In genomic region chr1:145996433-145997155, GRCh38 we compare ENCODE assay signal across 1 cellular context.
A peak's percentile ranks its signal among the peaks of the same experiment; 100 is the strongest.
TF ChIP-seq lines count a peak whose summit lies in the region.

A gene with protein sequence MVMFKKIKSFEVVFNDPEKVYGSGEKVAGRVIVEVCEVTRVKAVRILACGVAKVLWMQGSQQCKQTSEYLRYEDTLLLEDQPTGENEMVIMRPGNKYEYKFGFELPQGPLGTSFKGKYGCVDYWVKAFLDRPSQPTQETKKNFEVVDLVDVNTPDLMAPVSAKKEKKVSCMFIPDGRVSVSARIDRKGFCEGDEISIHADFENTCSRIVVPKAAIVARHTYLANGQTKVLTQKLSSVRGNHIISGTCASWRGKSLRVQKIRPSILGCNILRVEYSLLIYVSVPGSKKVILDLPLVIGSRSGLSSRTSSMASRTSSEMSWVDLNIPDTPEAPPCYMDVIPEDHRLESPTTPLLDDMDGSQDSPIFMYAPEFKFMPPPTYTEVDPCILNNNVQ (minus strand): TSS chr1:145996579. CDS start chr1:145996266, 313 bp downstream.

TF ChIP-seq in WTC11, 78 proteins besides CTCF, POLR2A, EP300 and RAD21 (continued from another document and continues in another):
- TF ChIP-seq ZBTB21 (CRISPR knock-in tag; IDR thresholded peaks at IDR 0.05; ENCODE audit: borderline replicate concordance) (no peak; the same call in 1 of the 2 replicates), ZNF416 (CRISPR knock-in tag; IDR thresholded peaks at IDR 0.05) (no peak), TEAD1 (CRISPR knock-in tag; IDR thresholded peaks at IDR 0.05) (peak; percentile 92), NR1H2 (CRISPR knock-in tag; IDR thresholded peaks at IDR 0.05) (no peak), GABPB1 (CRISPR knock-in tag; IDR thresholded peaks at IDR 0.05) (peak; percentile 65; the same call in 1 of the 2 replicates), E2F4 (CRISPR knock-in tag; IDR thresholded peaks at IDR 0.05; ENCODE audit: borderline replicate concordance, low read depth) (no peak), IRF1 (CRISPR knock-in tag; IDR thresholded peaks at IDR 0.05) (peak; percentile 23; the same call in 1 of the 2 replicates), FOXP1 (CRISPR knock-in tag; IDR thresholded peaks at IDR 0.05; ENCODE audit: borderline replicate concordance) (peak; percentile 2; the same call in 1 of the 2 replicates), NFE2L1 (CRISPR knock-in tag; IDR thresholded peaks at IDR 0.05) (peak; percentile 32; the same call in 1 of the 2 replicates), TP53 (CRISPR knock-in tag; IDR thresholded peaks at IDR 0.05) (no peak), TEAD4 (CRISPR knock-in tag; IDR thresholded peaks at IDR 0.05) (no peak), CBFB (CRISPR knock-in tag; IDR thresholded peaks at IDR 0.05; ENCODE audit: low read depth) (no peak), STAT6 (CRISPR knock-in tag; conservative IDR thresholded peaks at IDR 0.05; ENCODE audit: low read depth) (no peak), MAX (CRISPR knock-in tag; IDR thresholded peaks at IDR 0.05) (peak; percentile 78), SP1 (CRISPR knock-in tag; conservative IDR thresholded peaks at IDR 0.05) (peak; percentile 67), ZSCAN18 (CRISPR knock-in tag; IDR thresholded peaks at IDR 0.05) (no peak), SMAD3 (CRISPR knock-in tag; IDR thresholded peaks at IDR 0.05; ENCODE audit: borderline replicate concordance) (peak; percentile 87; the same call in 1 of the 2 replicates), FOXJ3 (CRISPR knock-in tag; IDR thresholded peaks at IDR 0.05; ENCODE audit: borderline replicate concordance) (no peak), MLX (CRISPR knock-in tag; IDR thresholded peaks at IDR 0.05) (peak; percentile 100), ARID4B (CRISPR knock-in tag; IDR thresholded peaks at IDR 0.05; ENCODE audit: borderline replicate concordance) (peak; percentile 79; the same call in 1 of the 2 replicates), ZNF232 (CRISPR knock-in tag; IDR thresholded peaks at IDR 0.05) (peak; percentile 92), NFYB (CRISPR knock-in tag; conservative IDR thresholded peaks at IDR 0.05; ENCODE audit: low read depth) (peak; percentile 99)
- TF ChIP-seq, protein P1, sequence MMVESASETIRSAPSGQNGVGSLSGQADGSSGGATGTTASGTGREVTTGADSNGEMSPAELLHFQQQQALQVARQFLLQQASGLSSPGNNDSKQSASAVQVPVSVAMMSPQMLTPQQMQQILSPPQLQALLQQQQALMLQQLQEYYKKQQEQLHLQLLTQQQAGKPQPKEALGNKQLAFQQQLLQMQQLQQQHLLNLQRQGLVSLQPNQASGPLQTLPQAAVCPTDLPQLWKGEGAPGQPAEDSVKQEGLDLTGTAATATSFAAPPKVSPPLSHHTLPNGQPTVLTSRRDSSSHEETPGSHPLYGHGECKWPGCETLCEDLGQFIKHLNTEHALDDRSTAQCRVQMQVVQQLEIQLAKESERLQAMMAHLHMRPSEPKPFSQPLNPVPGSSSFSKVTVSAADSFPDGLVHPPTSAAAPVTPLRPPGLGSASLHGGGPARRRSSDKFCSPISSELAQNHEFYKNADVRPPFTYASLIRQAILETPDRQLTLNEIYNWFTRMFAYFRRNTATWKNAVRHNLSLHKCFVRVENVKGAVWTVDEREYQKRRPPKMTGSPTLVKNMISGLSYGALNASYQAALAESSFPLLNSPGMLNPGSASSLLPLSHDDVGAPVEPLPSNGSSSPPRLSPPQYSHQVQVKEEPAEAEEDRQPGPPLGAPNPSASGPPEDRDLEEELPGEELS (CRISPR knock-in tag; IDR thresholded peaks at IDR 0.05) = peak; percentile 73
- TF ChIP-seq, protein P2, sequence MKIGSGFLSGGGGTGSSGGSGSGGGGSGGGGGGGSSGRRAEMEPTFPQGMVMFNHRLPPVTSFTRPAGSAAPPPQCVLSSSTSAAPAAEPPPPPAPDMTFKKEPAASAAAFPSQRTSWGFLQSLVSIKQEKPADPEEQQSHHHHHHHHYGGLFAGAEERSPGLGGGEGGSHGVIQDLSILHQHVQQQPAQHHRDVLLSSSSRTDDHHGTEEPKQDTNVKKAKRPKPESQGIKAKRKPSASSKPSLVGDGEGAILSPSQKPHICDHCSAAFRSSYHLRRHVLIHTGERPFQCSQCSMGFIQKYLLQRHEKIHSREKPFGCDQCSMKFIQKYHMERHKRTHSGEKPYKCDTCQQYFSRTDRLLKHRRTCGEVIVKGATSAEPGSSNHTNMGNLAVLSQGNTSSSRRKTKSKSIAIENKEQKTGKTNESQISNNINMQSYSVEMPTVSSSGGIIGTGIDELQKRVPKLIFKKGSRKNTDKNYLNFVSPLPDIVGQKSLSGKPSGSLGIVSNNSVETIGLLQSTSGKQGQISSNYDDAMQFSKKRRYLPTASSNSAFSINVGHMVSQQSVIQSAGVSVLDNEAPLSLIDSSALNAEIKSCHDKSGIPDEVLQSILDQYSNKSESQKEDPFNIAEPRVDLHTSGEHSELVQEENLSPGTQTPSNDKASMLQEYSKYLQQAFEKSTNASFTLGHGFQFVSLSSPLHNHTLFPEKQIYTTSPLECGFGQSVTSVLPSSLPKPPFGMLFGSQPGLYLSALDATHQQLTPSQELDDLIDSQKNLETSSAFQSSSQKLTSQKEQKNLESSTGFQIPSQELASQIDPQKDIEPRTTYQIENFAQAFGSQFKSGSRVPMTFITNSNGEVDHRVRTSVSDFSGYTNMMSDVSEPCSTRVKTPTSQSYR (CRISPR knock-in tag; IDR thresholded peaks at IDR 0.05) = no peak
- TF ChIP-seq, protein P3, sequence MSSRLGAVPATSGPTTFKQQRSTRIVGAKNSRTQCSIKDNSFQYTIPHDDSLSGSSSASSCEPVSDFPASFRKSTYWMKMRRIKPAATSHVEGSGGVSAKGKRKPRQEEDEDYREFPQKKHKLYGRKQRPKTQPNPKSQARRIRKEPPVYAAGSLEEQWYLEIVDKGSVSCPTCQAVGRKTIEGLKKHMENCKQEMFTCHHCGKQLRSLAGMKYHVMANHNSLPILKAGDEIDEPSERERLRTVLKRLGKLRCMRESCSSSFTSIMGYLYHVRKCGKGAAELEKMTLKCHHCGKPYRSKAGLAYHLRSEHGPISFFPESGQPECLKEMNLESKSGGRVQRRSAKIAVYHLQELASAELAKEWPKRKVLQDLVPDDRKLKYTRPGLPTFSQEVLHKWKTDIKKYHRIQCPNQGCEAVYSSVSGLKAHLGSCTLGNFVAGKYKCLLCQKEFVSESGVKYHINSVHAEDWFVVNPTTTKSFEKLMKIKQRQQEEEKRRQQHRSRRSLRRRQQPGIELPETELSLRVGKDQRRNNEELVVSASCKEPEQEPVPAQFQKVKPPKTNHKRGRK (CRISPR knock-in tag; IDR thresholded peaks at IDR 0.05; ENCODE audit: borderline replicate concordance) = no peak
- TF ChIP-seq, protein P4, sequence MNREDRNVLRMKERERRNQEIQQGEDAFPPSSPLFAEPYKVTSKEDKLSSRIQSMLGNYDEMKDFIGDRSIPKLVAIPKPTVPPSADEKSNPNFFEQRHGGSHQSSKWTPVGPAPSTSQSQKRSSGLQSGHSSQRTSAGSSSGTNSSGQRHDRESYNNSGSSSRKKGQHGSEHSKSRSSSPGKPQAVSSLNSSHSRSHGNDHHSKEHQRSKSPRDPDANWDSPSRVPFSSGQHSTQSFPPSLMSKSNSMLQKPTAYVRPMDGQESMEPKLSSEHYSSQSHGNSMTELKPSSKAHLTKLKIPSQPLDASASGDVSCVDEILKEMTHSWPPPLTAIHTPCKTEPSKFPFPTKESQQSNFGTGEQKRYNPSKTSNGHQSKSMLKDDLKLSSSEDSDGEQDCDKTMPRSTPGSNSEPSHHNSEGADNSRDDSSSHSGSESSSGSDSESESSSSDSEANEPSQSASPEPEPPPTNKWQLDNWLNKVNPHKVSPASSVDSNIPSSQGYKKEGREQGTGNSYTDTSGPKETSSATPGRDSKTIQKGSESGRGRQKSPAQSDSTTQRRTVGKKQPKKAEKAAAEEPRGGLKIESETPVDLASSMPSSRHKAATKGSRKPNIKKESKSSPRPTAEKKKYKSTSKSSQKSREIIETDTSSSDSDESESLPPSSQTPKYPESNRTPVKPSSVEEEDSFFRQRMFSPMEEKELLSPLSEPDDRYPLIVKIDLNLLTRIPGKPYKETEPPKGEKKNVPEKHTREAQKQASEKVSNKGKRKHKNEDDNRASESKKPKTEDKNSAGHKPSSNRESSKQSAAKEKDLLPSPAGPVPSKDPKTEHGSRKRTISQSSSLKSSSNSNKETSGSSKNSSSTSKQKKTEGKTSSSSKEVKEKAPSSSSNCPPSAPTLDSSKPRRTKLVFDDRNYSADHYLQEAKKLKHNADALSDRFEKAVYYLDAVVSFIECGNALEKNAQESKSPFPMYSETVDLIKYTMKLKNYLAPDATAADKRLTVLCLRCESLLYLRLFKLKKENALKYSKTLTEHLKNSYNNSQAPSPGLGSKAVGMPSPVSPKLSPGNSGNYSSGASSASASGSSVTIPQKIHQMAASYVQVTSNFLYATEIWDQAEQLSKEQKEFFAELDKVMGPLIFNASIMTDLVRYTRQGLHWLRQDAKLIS (CRISPR knock-in tag; IDR thresholded peaks at IDR 0.05; ENCODE audit: borderline replicate concordance) = peak; percentile 86; the same call in 1 of the 2 replicates
- TF ChIP-seq, protein P5, sequence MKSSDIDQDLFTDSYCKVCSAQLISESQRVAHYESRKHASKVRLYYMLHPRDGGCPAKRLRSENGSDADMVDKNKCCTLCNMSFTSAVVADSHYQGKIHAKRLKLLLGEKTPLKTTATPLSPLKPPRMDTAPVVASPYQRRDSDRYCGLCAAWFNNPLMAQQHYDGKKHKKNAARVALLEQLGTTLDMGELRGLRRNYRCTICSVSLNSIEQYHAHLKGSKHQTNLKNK (CRISPR knock-in tag; IDR thresholded peaks at IDR 0.05) = no peak
